Comparison of ENCODE assay signal across 8 cellular contexts in the genomic region with DNA sequence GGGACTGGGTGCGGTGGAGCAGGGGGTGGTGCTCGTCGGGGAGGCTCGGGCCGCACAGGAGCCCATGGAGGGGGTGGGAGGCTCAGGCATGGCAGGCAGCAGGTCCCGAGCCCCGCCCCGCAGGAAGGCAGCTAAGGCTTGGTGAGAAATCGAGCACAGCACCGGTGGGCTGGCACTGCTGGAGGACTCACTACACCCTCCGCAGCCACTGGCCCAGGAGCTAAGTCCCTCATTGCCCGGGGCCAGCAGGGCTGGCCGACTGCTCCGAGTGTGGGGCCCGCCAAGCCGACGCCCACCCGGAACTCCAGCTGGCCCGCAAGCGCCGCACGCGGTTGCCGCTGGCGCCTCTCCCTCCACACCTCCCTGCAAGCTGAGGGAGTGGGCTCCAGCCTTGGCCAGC. TPM values are rescaled to one million over a fixed set of nuclear protein-coding genes. Genes with fewer than 3 reads are reported as not detected.
"Had no signal": no experiment of that assay in that cellular context is flagged by ENCODE, and none has a peak within 500 bp of the region (broad histone marks: within the 10 kb centered on the region; RNA-seq: fewer than 3 reads in every experiment).

No MANE protein-coding gene starts in this region.

RNA-seq across cellular contexts. Expression of a gene that starts 25.4 kb away (rescaled TPM):
- total RNA-seq: activated naive CD4-positive, alpha-beta T cell treated with anti-CD3 and anti-CD28 coated beads for 36 hours; activated naive CD4-positive, alpha-beta T cell treated with anti-CD3 and anti-CD28 coated beads, Interleukin-2, amount 50 U/mL, for 72 hours; activated naive CD8-positive, alpha-beta T cell treated with anti-CD3 and anti-CD28 coated beads for 36 hours; activated naive CD8-positive, alpha-beta T cell treated with anti-CD3 and anti-CD28 coated beads, Interleukin-2, amount 10 ng/mL, durations not matched to agents 7 days and 5 days; activated T-cell treated with anti-CD3 and anti-CD28 coated beads, Interleukin-2, amount 50 U/mL, for 72 hours; activated T-helper 1 cell treated with anti-CD3 and anti-CD28 coated beads, Interleukin-12 subunit alpha, Interleukin-12 subunit beta, Interleukin-2, Interleukin-4 antibody, amounts not matched to agents 30 ng/mL and 10 ng/mL and 1 ng/mL, durations not matched to agents 14 hours and 24 hours and 36 hours; activated T-helper 17 cell treated with anti-CD3 and anti-CD28 coated beads, Interleukin-2, amount 50 U/mL, for 72 hours; activated T-helper 2 cell treated with anti-CD3 and anti-CD28 coated beads, Interferon-gamma antibody, Interleukin-2, Interleukin-4, amounts not matched to agents 10 μg/mL and 5 μg/mL and 100 μg/mL, durations not matched to agents 14 hours and 24 hours and 36 hours had no signal
